In genomic region chr12:54749191-54749818, GRCh38 we compare ENCODE assay signal across 8 cellular contexts.
A peak's percentile ranks its signal among the peaks of the same experiment; 100 is the strongest.
DNase-seq lines count a peak whose midpoint lies in the region; ATAC-seq and TF ChIP-seq lines count a peak whose summit lies in the region.

No MANE protein-coding gene starts in this region.

- no peaks in the 10 kb centered on the region for H3K9me3 ChIP-seq in SU-DHL-6 (ENCODE audit: insufficient read depth, low read length)

- no peaks in the 10 kb centered on the region for H3K79me2 ChIP-seq in SU-DHL-6 (ENCODE audit: insufficient read depth, low read length)

- no peak overlapping the region for H2AFZ ChIP-seq in SU-DHL-6 (ENCODE audit: low read depth, low read length, severe bottlenecking)

- peaks cover 22% of the 10 kb centered on the region for H3K27me3 Mint-ChIP-seq in chondrocyte (ENCODE audit: low read depth)

- H3K4me2 ChIP-seq in SU-DHL-6 (ENCODE audit: low read depth, low read length, poor library complexity, severe bottlenecking) = no peak overlapping the region

- H3K36me3 ChIP-seq in SU-DHL-6 (ENCODE audit: low read length) = no peaks in the 10 kb centered on the region

- peaks cover under 1% of the 10 kb centered on the region for H3K9me3 Mint-ChIP-seq in chondrocyte (ENCODE audit: low read depth)

- no peak overlapping the region for H3K9ac ChIP-seq in SU-DHL-6 (ENCODE audit: low read length)

- H3K4me3 Mint-ChIP-seq in chondrocyte (ENCODE audit: unreplicated experiment) = no peak overlapping the region

- H3K4me3 ChIP-seq in SU-DHL-6 (ENCODE audit: insufficient read depth, low read length, poor library complexity, severe bottlenecking) = no peak overlapping the region

- H3K4me1 Mint-ChIP-seq in chondrocyte (ENCODE audit: low read depth) = no peaks in the 10 kb centered on the region

- no peaks in the 10 kb centered on the region for H3K36me3 Mint-ChIP-seq in chondrocyte (ENCODE audit: low read depth)

- H3K9me2 ChIP-seq in SU-DHL-6 (replicated peaks; ENCODE audit: insufficient read depth, low read length) = no peaks in the 10 kb centered on the region

- no peaks in the 10 kb centered on the region for H3F3A ChIP-seq in SU-DHL-6 (ENCODE audit: insufficient read depth)

- H3K27me3 ChIP-seq in SU-DHL-6 (ENCODE audit: low read length) = no peaks in the 10 kb centered on the region

- TF ChIP-seq CTCF in SU-DHL-6 (IDR thresholded peaks at IDR 0.05; ENCODE audit: insufficient read depth, low read length, poor library complexity, severe bottlenecking) = peak; percentile 73
- TF ChIP-seq CTCF in chondrocyte (IDR thresholded peaks at IDR 0.05) = peak; percentile 86

- peak; percentile 72 for ATAC-seq in GM19452 (IDR thresholded peaks at IDR 0.05; ENCODE audit: unreplicated experiment)
- no peak for ATAC-seq in GM18517 (IDR thresholded peaks at IDR 0.05; ENCODE audit: unreplicated experiment)

- peak; percentile 28 for DNase-seq in NCI-H146 (lab: John Stamatoyannopoulos, UW)
- no peak for DNase-seq in NCI-H146 treated with DMSO at 0.1 percent for 48 hours (lab: John Stamatoyannopoulos, UW; ENCODE audit: unreplicated experiment)
- peak; percentile 62 to 82 for DNase-seq in Kasumi-1 (lab: John Stamatoyannopoulos, UW)
- no peak for DNase-seq in chondrocyte (ENCODE audit: low spot score)
- DNase-seq in lung microvascular endothelial cell (ENCODE audit: low read depth in 2 of 2) = peak; percentile 60 to 61

- H4K20me1 ChIP-seq in SU-DHL-6 (ENCODE audit: low read depth, low read length) = no peaks in the 10 kb centered on the region; the same call in 1 of the 2 replicates

- no peak overlapping the region for H3K27ac ChIP-seq in SU-DHL-6 (ENCODE audit: low read depth, low read length)

- H3K27ac Mint-ChIP-seq in chondrocyte (ENCODE audit: unreplicated experiment) = no peak overlapping the region

Comparison
In these comparisons a context has a peak if more than half of its experiments do, and no peak if none do; other contexts are left out.
1. DNase-seq: peak in NCI-H146 (single experiment), Kasumi-1 (2 of 2) and lung microvascular endothelial cell (2 of 2); none in NCI-H146 treated with DMSO at 0.1 percent for 48 hours (single experiment) and chondrocyte (single experiment).